ENCODE assay signal across 17 cellular contexts in the genomic region with DNA sequence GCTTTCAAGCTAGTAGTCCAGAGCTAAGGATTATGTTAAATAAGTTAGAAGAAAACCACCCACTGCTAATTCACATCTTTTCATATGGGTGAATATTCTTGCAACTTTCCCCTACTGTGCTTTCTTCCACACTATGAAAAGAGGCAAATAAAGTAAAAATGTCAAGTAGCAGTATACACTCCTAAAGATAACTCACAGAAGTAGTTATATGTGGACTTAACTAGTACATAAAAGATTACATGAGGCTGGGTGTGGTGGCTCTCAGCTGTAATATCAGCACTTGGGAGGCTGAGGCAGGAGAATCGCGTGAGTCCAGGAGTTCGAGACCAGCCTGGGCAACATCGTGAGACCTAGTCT.
DNase-seq lines count a peak whose midpoint lies in the region; ATAC-seq and TF ChIP-seq lines count a peak whose summit lies in the region.
"Had no signal": no experiment of that assay in that cellular context is flagged by ENCODE, and none has a peak within 500 bp of the region (broad histone marks: within the 10 kb centered on the region; RNA-seq: fewer than 3 reads in every experiment).

No MANE protein-coding gene starts in this region.

- H3K9me3 ChIP-seq in WERI-Rb-1 (ENCODE audit: severe bottlenecking) = no peaks in the 10 kb centered on the region

- no peak overlapping the region for H3K27ac ChIP-seq in WERI-Rb-1
- H3K27ac ChIP-seq: PC-9 had no signal

- POLR2A ChIA-PET in activated B cell treated with CpG ODN at 0.5 μM for 24 hours (lab: Charles Lee) = interaction anchor here (1.4 kb wide), 1 partner anchor 27 kb away, joined by 3 read pairs; no protein-coding TSS in a partner anchor

- CTCF ChIA-PET in activated B cell treated with CpG ODN at 0.5 μM for 24 hours (lab: Charles Lee) = interaction anchor here (1.2 kb wide), 1 partner anchor 28 kb away, joined by 5 read pairs; no protein-coding TSS in a partner anchor

- no peaks in the 10 kb centered on the region for H3K27me3 Mint-ChIP-seq in activated B cell treated with CpG ODN at 0.5 μM for 24 hours
- no peaks in the 10 kb centered on the region for H3K27me3 Mint-ChIP-seq in stimulated activated naive B cell treated with anti-CD40 and anti-IgM and Interleukin-4, amounts not matched to agents 10 μg/mL and 1 μg/mL and 100 μg/mL, for 72 hours
- H3K27me3 Mint-ChIP-seq: CD4-positive, alpha-beta memory T cell had no signal

- intact Hi-C loops in activated B cell treated with CpG ODN at 0.5 μM for 24 hours (cut with micrococcal nuclease) = loop anchor here (2.0 kb wide), 1 partner anchor 14 kb away; no protein-coding TSS in a partner anchor

- ATAC-seq in GM21825 (IDR thresholded peaks at IDR 0.05; ENCODE audit: unreplicated experiment) (peak; percentile 8), HG03442 (IDR thresholded peaks at IDR 0.05; ENCODE audit: unreplicated experiment) (peak; percentile 10), activated B cell treated with CpG ODN at 0.5 μM for 24 hours (ENCODE audit: low read depth) (no peak), HG02973 (IDR thresholded peaks at IDR 0.05; ENCODE audit: unreplicated experiment) (no peak), HG02852 (IDR thresholded peaks at IDR 0.05; ENCODE audit: unreplicated experiment) (no peak)
- ATAC-seq in stimulated activated naive B cell treated with anti-CD40 and anti-IgM and Interleukin-4, amounts not matched to agents 10 μg/mL and 1 μg/mL and 100 μg/mL, for 72 hours (replicated peaks) = no peak

- no peak overlapping the region for H3K4me3 Mint-ChIP-seq in activated B cell treated with CpG ODN at 0.5 μM for 24 hours
- peak overlapping the region; percentile 26 to 41 for H3K4me3 Mint-ChIP-seq in stimulated activated naive B cell treated with anti-CD40 and anti-IgM and Interleukin-4, amounts not matched to agents 10 μg/mL and 1 μg/mL and 100 μg/mL, for 72 hours
- H3K4me3 Mint-ChIP-seq: T-helper 2 cell treated with Interferon-gamma antibody and Interleukin-4, amounts not matched to agents 5 μg/mL and 100 μg/mL, for 36 hours had no signal

- no peaks in the 10 kb centered on the region for H3K36me3 ChIP-seq in WERI-Rb-1

- H3K27me3 ChIP-seq in WERI-Rb-1 (ENCODE audit: insufficient read depth, low read depth, severe bottlenecking) = no peaks in the 10 kb centered on the region

- TF ChIP-seq CTCF in activated B cell treated with CpG ODN at 0.5 μM for 24 hours (IDR thresholded peaks at IDR 0.05) (no peak), WERI-Rb-1 (IDR thresholded peaks at IDR 0.05; ENCODE audit: low read depth, low read length) (no peak)

- H3K27ac Mint-ChIP-seq in activated B cell treated with CpG ODN at 0.5 μM for 24 hours = peak overlapping the region; percentile 35
- H3K27ac Mint-ChIP-seq in stimulated activated naive B cell treated with anti-CD40 and anti-IgM and Interleukin-4, amounts not matched to agents 10 μg/mL and 1 μg/mL and 100 μg/mL, for 72 hours = peak overlapping the region; percentile 87
- H3K27ac Mint-ChIP-seq: T-helper 2 cell treated with Interferon-gamma antibody and Interleukin-4, amounts not matched to agents 5 μg/mL and 100 μg/mL, for 36 hours had no signal

- H3K36me3 Mint-ChIP-seq in activated B cell treated with CpG ODN at 0.5 μM for 24 hours (ENCODE audit: low read depth) = peaks cover 42% of the 10 kb centered on the region
- H3K36me3 Mint-ChIP-seq in stimulated activated naive B cell treated with anti-CD40 and anti-IgM and Interleukin-4, amounts not matched to agents 10 μg/mL and 1 μg/mL and 100 μg/mL, for 72 hours = peaks cover 37 to 53% of the 10 kb centered on the region in 2 donors

- peaks cover 10% of the 10 kb centered on the region for H3K9me3 Mint-ChIP-seq in activated B cell treated with CpG ODN at 0.5 μM for 24 hours
- peaks cover 4 to 6% of the 10 kb centered on the region in 2 donors for H3K9me3 Mint-ChIP-seq in stimulated activated naive B cell treated with anti-CD40 and anti-IgM and Interleukin-4, amounts not matched to agents 10 μg/mL and 1 μg/mL and 100 μg/mL, for 72 hours

- peaks cover 54% of the 10 kb centered on the region for H3K4me1 Mint-ChIP-seq in activated B cell treated with CpG ODN at 0.5 μM for 24 hours
- peaks cover 37 to 53% of the 10 kb centered on the region in 2 donors for H3K4me1 Mint-ChIP-seq in stimulated activated naive B cell treated with anti-CD40 and anti-IgM and Interleukin-4, amounts not matched to agents 10 μg/mL and 1 μg/mL and 100 μg/mL, for 72 hours

- no peak overlapping the region for H3K4me3 ChIP-seq in WERI-Rb-1 (ENCODE audit: low read depth, low read length)
- H3K4me3 ChIP-seq: PC-9 had no signal

- DNase-seq in activated B cell treated with CpG ODN at 0.5 μM for 24 hours = no peak
- DNase-seq in stimulated activated naive B cell treated with anti-CD40 and anti-IgM and Interleukin-4, amounts not matched to agents 10 μg/mL and 1 μg/mL and 100 μg/mL, for 72 hours = no peak
- DNase-seq in WERI-Rb-1 = no peak
- DNase-seq: Calu3; CD4-positive, alpha-beta memory T cell; H7; KBM-7; MV-4-11; NCI-H1417; NCI-H1930; NCI-H446; PC-9 had no signal

Comparison
In these comparisons a context has a peak if more than half of its experiments do, and no peak if none do; other contexts are left out.
1. ATAC-seq: peak in GM21825 (single experiment) and HG03442 (single experiment); none in activated B cell treated with CpG ODN at 0.5 μM for 24 hours (single experiment), stimulated activated naive B cell treated with anti-CD40 and anti-IgM and Interleukin-4, amounts not matched to agents 10 μg/mL and 1 μg/mL and 100 μg/mL, for 72 hours (0 of 2), HG02973 (single experiment) and HG02852 (single experiment).